Comparison of ENCODE assay signal across 1 cellular context in the genomic region with DNA sequence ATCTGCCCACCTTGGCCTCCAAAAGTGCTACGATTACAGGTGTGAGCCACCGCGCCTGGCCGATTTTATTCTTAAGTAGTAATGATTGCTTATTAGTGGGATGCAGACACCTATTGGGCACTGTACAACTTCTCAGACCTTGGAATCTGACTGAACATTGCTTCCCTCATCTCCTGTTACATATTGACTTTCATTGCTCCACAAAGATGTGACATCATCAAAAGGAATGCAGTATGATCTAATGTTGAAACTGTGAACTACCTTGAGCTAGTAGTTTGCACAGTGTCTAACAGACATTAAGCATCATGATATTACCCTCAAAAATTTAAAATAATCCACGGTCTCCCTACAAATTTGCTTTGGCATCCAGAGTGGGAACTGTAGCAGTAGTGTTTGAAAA.
TF ChIP-seq lines count a peak whose summit lies in the region.

No MANE protein-coding gene starts in this region.

TF ChIP-seq in HepG2, 621 proteins besides CTCF, POLR2A, EP300 and RAD21 (continued from another document):
- TF ChIP-seq ATF7 (IDR thresholded peaks at IDR 0.05), result peak; percentile 90
- TF ChIP-seq ATF7 (CRISPR knock-in tag; IDR thresholded peaks at IDR 0.05), result no peak
- TF ChIP-seq, protein P1, sequence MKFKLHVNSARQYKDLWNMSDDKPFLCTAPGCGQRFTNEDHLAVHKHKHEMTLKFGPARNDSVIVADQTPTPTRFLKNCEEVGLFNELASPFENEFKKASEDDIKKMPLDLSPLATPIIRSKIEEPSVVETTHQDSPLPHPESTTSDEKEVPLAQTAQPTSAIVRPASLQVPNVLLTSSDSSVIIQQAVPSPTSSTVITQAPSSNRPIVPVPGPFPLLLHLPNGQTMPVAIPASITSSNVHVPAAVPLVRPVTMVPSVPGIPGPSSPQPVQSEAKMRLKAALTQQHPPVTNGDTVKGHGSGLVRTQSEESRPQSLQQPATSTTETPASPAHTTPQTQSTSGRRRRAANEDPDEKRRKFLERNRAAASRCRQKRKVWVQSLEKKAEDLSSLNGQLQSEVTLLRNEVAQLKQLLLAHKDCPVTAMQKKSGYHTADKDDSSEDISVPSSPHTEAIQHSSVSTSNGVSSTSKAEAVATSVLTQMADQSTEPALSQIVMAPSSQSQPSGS (CRISPR knock-in tag; IDR thresholded peaks at IDR 0.05), result peak; percentile 42; the same call in 1 of the 2 replicates
